8 cellular contexts compared by ENCODE assay signal in the genomic region with DNA sequence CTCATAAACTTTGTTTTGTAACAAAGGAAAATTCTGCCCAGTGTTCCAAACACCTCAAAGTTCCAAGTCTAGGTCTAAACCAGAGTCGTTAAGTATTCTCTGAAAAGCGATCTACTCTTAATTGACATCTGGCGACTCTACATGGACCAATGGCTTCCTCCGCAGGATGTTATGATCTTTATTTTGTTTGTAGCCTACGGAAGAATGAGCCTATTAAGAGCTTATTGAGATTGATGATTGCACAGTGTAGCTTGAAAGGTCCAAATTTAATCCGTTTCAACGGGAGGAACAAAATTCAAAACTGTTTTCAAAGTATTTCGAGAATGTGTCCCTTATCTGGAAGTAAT.
A peak's percentile ranks its signal among the peaks of the same experiment; 100 is the strongest.
DNase-seq lines count a peak whose midpoint lies in the region; ATAC-seq and TF ChIP-seq lines count a peak whose summit lies in the region.

No MANE protein-coding gene starts in this region.

- ATAC-seq in T-helper 17 cell, result peak; percentile 16

- peak overlapping the region; percentile 73 for H3K4me3 ChIP-seq in MG63
- H3K4me3 ChIP-seq in fibroblast of mammary gland (ENCODE audit: control insufficient read depth, low read depth, low read length), result peak overlapping the region; percentile 84

- peak overlapping the region; percentile 96 for H3K27ac Mint-ChIP-seq in T-helper 17 cell

- no peaks in the 10 kb centered on the region for H3K27me3 ChIP-seq in MG63

- no peaks in the 10 kb centered on the region; the same call in 1 of the 2 replicates for H3K36me3 ChIP-seq in MG63

- no peak for TF ChIP-seq CTCF in fibroblast of mammary gland (conservative IDR thresholded peaks at IDR 0.05; ENCODE audit: control insufficient read depth, insufficient read depth, low read depth, low read length)

- H3K36me3 Mint-ChIP-seq in T-helper 17 cell (ENCODE audit: low read depth), result peaks cover 4% of the 10 kb centered on the region

- H3K27me3 Mint-ChIP-seq in T-helper 17 cell, result no peaks in the 10 kb centered on the region

- H3K4me1 Mint-ChIP-seq in T-helper 17 cell, result peaks cover 49% of the 10 kb centered on the region

- H3K9me3 ChIP-seq in MG63 (no peaks in the 10 kb centered on the region), T-helper 17 cell (ENCODE audit: control insufficient read depth, low read length, poor library complexity, severe bottlenecking) (no peaks in the 10 kb centered on the region)

- H3K4me3 Mint-ChIP-seq in T-helper 17 cell, result peak overlapping the region; percentile 91

- DNase-seq in NCI-H510A treated with DMSO at 0.1 percent for 48 hours (lab: John Stamatoyannopoulos, UW) (peak; percentile 46), NCI-H510A (lab: John Stamatoyannopoulos, UW) (no peak), MG63 (no peak), T-helper 17 cell (no peak), fibroblast of mammary gland (ENCODE audit: low read depth) (peak; percentile 62), pons (ENCODE audit: low spot score) (peak; percentile 51), OCI-M2 (lab: John Stamatoyannopoulos, UW; ENCODE audit: unreplicated experiment) (no peak), islet precursor cell (no peak)

Comparison
In these comparisons a context has a peak if more than half of its experiments do, and no peak if none do; other contexts are left out.
1. DNase-seq: peak in NCI-H510A treated with DMSO at 0.1 percent for 48 hours (single experiment), fibroblast of mammary gland (single experiment) and pons (single experiment); none in NCI-H510A (single experiment), MG63 (single experiment), T-helper 17 cell (0 of 3), OCI-M2 (single experiment) and islet precursor cell (single experiment).